ENCODE assay signal across 23 cellular contexts in the genomic region with DNA sequence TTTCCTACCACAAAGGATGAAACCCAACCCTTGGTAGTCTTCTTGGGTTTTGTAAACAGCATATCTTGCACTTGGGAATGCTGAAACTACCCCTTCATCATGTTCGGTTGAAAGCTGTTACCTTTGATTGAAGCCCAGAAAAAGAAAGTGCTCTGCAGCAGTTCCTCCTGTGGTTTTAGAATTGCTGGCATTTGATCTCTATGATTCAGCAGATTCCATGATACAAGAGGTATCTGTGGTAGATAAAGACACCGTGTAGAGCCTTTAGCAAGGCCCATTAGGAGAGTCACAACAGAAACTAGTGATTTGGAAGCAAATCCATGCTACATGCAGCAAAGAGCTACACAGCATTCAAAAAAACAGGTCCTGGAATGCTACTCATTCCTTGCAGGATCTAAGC.
A peak's percentile ranks its signal among the peaks of the same experiment; 100 is the strongest.
DNase-seq lines count a peak whose midpoint lies in the region; ATAC-seq and TF ChIP-seq lines count a peak whose summit lies in the region.
"Had no signal": no experiment of that assay in that cellular context is flagged by ENCODE, and none has a peak within 500 bp of the region (broad histone marks: within the 10 kb centered on the region; RNA-seq: fewer than 3 reads in every experiment).

No MANE protein-coding gene starts in this region.

- ATAC-seq in HG03571 (IDR thresholded peaks at IDR 0.05; ENCODE audit: unreplicated experiment): no peak
- ATAC-seq in activated CD8-positive, alpha-beta T cell treated with anti-CD3 and anti-CD28 coated beads, Interleukin-2, amount 10 ng/mL, durations not matched to agents 7 days and 5 days: no peak
- ATAC-seq: activated CD4-positive, CD25-positive, alpha-beta regulatory T cell treated with anti-CD3 and anti-CD28 coated beads, Interleukin-2, amount 50 U/mL, for 24 hours; GM12878; K562; left lung had no signal

- no peaks in the 10 kb centered on the region for H3K27me3 ChIP-seq in brain microvascular endothelial cell (replicated peaks)
- H3K27me3 ChIP-seq in osteoblast (ENCODE audit: insufficient read depth, low read length): peaks cover 11% of the 10 kb centered on the region
- H3K27me3 ChIP-seq: left lung had no signal

- H3K79me2 ChIP-seq in osteoblast (ENCODE audit: insufficient read depth, low read length): no peaks in the 10 kb centered on the region

- POLR2A ChIA-PET in activated CD8-positive, alpha-beta T cell treated with anti-CD3 and anti-CD28 coated beads, Interleukin-2, amount 10 ng/mL, durations not matched to agents 7 days and 5 days (lab: Charles Lee): no interaction called here

- peak; percentile 74 for DNase-seq in HT1080 (ENCODE audit: low read depth)
- DNase-seq in NB4 (ENCODE audit: low read depth): peak; percentile 68
- DNase-seq in brain microvascular endothelial cell: peak; percentile 66
- DNase-seq in osteoblast (ENCODE audit: insufficient read length, low spot score, missing footprints): peak; percentile 44
- no peak for DNase-seq in cerebellar nuclear complex (lab: John Stamatoyannopoulos, UW)
- no peak for DNase-seq in HK-2 (ENCODE audit: unreplicated experiment)
- no peak for DNase-seq in activated CD8-positive, alpha-beta T cell treated with anti-CD3 and anti-CD28 coated beads, Interleukin-2, amount 10 ng/mL, durations not matched to agents 7 days and 5 days
- DNase-seq: left lung; NCI-H1436; NCI-H2171; NCI-H748 treated with DMSO at 0.1 percent for 48 hours; stimulated activated CD4-positive, alpha-beta T cell treated with anti-CD3 and anti-CD28 coated beads, Interleukin-4, amount 100 ng/mL, for 24 hours had no signal

- no peaks in the 10 kb centered on the region for H3K36me3 Mint-ChIP-seq in activated CD8-positive, alpha-beta T cell treated with anti-CD3 and anti-CD28 coated beads, Interleukin-2, amount 10 ng/mL, durations not matched to agents 7 days and 5 days (ENCODE audit: low read depth)
- H3K36me3 Mint-ChIP-seq: activated naive CD4-positive, alpha-beta T cell treated with anti-CD3 and anti-CD28 coated beads, Interleukin-2, amount 50 U/mL, for 24 hours; type B pancreatic cell had no signal

- H3K4me3 ChIP-seq in NB4 (ENCODE audit: low read depth, low read length) (no peak overlapping the region), brain microvascular endothelial cell (ENCODE audit: low read depth, low read length) (no peak overlapping the region), osteoblast (ENCODE audit: insufficient read depth, low read length) (no peak overlapping the region)
- H3K4me3 ChIP-seq: GM12878, K562, left lung, skin epidermis had no signal

- H3K4me1 ChIP-seq in osteoblast (ENCODE audit: insufficient read depth, low read length): no peaks in the 10 kb centered on the region
- H3K4me1 ChIP-seq: left lung had no signal

- CTCF ChIA-PET in activated CD8-positive, alpha-beta T cell treated with anti-CD3 and anti-CD28 coated beads, Interleukin-2, amount 10 ng/mL, durations not matched to agents 7 days and 5 days (lab: Charles Lee): no interaction called here

- no peak overlapping the region for H3K4me2 ChIP-seq in osteoblast (ENCODE audit: insufficient read depth, low read length)

- in situ Hi-C loops in brain microvascular endothelial cell (cut with HindIII; ENCODE audit: low pct_ligation_motif_present, low sequenced_read_pairs): no loop called here

- TF ChIP-seq POLR2A in NB4 (IDR thresholded peaks at IDR 0.05; ENCODE audit: extremely low read depth, insufficient read length): no peak

- H2AFZ ChIP-seq in osteoblast (ENCODE audit: low read length): no peak overlapping the region

- H3K4me3 Mint-ChIP-seq in activated CD8-positive, alpha-beta T cell treated with anti-CD3 and anti-CD28 coated beads, Interleukin-2, amount 10 ng/mL, durations not matched to agents 7 days and 5 days: no peak overlapping the region
- H3K4me3 Mint-ChIP-seq: activated naive CD4-positive, alpha-beta T cell treated with anti-CD3 and anti-CD28 coated beads, Interleukin-2, amount 50 U/mL, for 24 hours; B cell; dendritic cell treated with granulocyte-macrophage colony-stimulating factor and Interleukin-4, amounts not matched to agents 40 ng/mL and 50 ng/mL, for 4 days; neural crest cell; type B pancreatic cell had no signal

- H3K36me3 ChIP-seq in brain microvascular endothelial cell (replicated peaks) (no peaks in the 10 kb centered on the region), osteoblast (ENCODE audit: insufficient read depth, low read length) (no peaks in the 10 kb centered on the region)
- H3K36me3 ChIP-seq: left lung had no signal

- no peaks in the 10 kb centered on the region for H3K27me3 Mint-ChIP-seq in activated CD8-positive, alpha-beta T cell treated with anti-CD3 and anti-CD28 coated beads, Interleukin-2, amount 10 ng/mL, durations not matched to agents 7 days and 5 days (ENCODE audit: low read depth)
- H3K27me3 Mint-ChIP-seq: progenitor cell of endocrine pancreas had no signal

- no peak for TF ChIP-seq CTCF in NB4 (IDR thresholded peaks at IDR 0.05; ENCODE audit: low read depth, low read length)
- no peak for TF ChIP-seq CTCF in brain microvascular endothelial cell (IDR thresholded peaks at IDR 0.05; ENCODE audit: low read depth, low read length, missing control alignments)
- no peak for TF ChIP-seq CTCF in osteoblast (IDR thresholded peaks at IDR 0.05; ENCODE audit: extremely low read depth, low read depth, low read length)

- H3K27ac Mint-ChIP-seq in activated CD8-positive, alpha-beta T cell treated with anti-CD3 and anti-CD28 coated beads, Interleukin-2, amount 10 ng/mL, durations not matched to agents 7 days and 5 days: no peak overlapping the region
- H3K27ac Mint-ChIP-seq: activated naive CD4-positive, alpha-beta T cell treated with anti-CD3 and anti-CD28 coated beads, Interleukin-2, amount 50 U/mL, for 24 hours; B cell; dendritic cell treated with granulocyte-macrophage colony-stimulating factor and Interleukin-4, amounts not matched to agents 40 ng/mL and 50 ng/mL, for 4 days; progenitor cell of endocrine pancreas; type B pancreatic cell had no signal

- no peaks in the 10 kb centered on the region for H3K4me1 Mint-ChIP-seq in activated CD8-positive, alpha-beta T cell treated with anti-CD3 and anti-CD28 coated beads, Interleukin-2, amount 10 ng/mL, durations not matched to agents 7 days and 5 days (ENCODE audit: low read depth)
- H3K4me1 Mint-ChIP-seq: activated naive CD4-positive, alpha-beta T cell treated with anti-CD3 and anti-CD28 coated beads, Interleukin-2, amount 50 U/mL, for 24 hours; B cell; neural crest cell had no signal

- H3K27ac ChIP-seq in brain microvascular endothelial cell (peak overlapping the region; percentile 33), osteoblast (ENCODE audit: low read depth, low read length) (no peak overlapping the region)
- H3K27ac ChIP-seq: left lung, skin epidermis had no signal

- peaks cover 2% of the 10 kb centered on the region for H3K9me3 Mint-ChIP-seq in activated CD8-positive, alpha-beta T cell treated with anti-CD3 and anti-CD28 coated beads, Interleukin-2, amount 10 ng/mL, durations not matched to agents 7 days and 5 days (ENCODE audit: insufficient read depth)
- H3K9me3 Mint-ChIP-seq: activated naive CD4-positive, alpha-beta T cell treated with anti-CD3 and anti-CD28 coated beads, Interleukin-2, amount 50 U/mL, for 24 hours; dendritic cell treated with granulocyte-macrophage colony-stimulating factor and Interleukin-4, amounts not matched to agents 40 ng/mL and 50 ng/mL, for 4 days had no signal

- H4K20me1 ChIP-seq in osteoblast (ENCODE audit: insufficient read depth, low read length): no peaks in the 10 kb centered on the region

- no peaks in the 10 kb centered on the region for H3K9me3 ChIP-seq in osteoblast (ENCODE audit: low read depth, low read length)
- H3K9me3 ChIP-seq: left lung had no signal

Comparison
In these comparisons a context has a peak if more than half of its experiments do, and no peak if none do; other contexts are left out.
1. DNase-seq: peak in HT1080 (single experiment), NB4 (single experiment), brain microvascular endothelial cell (single experiment) and osteoblast (single experiment); none in cerebellar nuclear complex (0 of 2), HK-2 (single experiment) and activated CD8-positive, alpha-beta T cell treated with anti-CD3 and anti-CD28 coated beads, Interleukin-2, amount 10 ng/mL, durations not matched to agents 7 days and 5 days (single experiment).